7 cellular contexts compared by ENCODE assay signal in genomic region chr18:2933995-2934394, GRCh38.
"Had no signal": no experiment of that assay in that cellular context is flagged by ENCODE, and none has a peak within 500 bp of the region (broad histone marks: within the 10 kb centered on the region; RNA-seq: fewer than 3 reads in every experiment).

No MANE protein-coding gene starts in this region.

- H3K27ac Mint-ChIP-seq: activated CD4-positive, alpha-beta memory T cell treated with anti-CD3 and anti-CD28 coated beads, Interleukin-2, amount 10 ng/mL, durations not matched to agents 7 days and 5 days had no signal

- H3K4me3 Mint-ChIP-seq: activated CD4-positive, alpha-beta memory T cell treated with anti-CD3 and anti-CD28 coated beads, Interleukin-2, amount 10 ng/mL, durations not matched to agents 7 days and 5 days; mesothelial cell of epicardium had no signal

- ATAC-seq: esophagus mucosa, pancreas had no signal

- DNase-seq: activated CD4-positive, alpha-beta memory T cell treated with anti-CD3 and anti-CD28 coated beads, Interleukin-2, amount 10 ng/mL, durations not matched to agents 7 days and 5 days; activated CD4-positive, CD25-positive, alpha-beta regulatory T cell; activated effector memory CD4-positive, alpha-beta T cell treated with anti-CD3 and anti-CD28 coated beads, Interleukin-2, amount 50 U/mL, for 16 hours; pancreas; SIG-M5 had no signal

- H3K9me3 Mint-ChIP-seq: activated CD4-positive, alpha-beta memory T cell treated with anti-CD3 and anti-CD28 coated beads, Interleukin-2, amount 10 ng/mL, durations not matched to agents 7 days and 5 days; mesothelial cell of epicardium had no signal

- H3K27me3 Mint-ChIP-seq: activated CD4-positive, alpha-beta memory T cell treated with anti-CD3 and anti-CD28 coated beads, Interleukin-2, amount 10 ng/mL, durations not matched to agents 7 days and 5 days had no signal
